ENCODE assay signal across 8 cellular contexts in genomic region chr4:52712172-52712990, GRCh38. TPM values are rescaled to one million over a fixed set of nuclear protein-coding genes. Genes with fewer than 3 reads are reported as not detected.
DNase-seq lines count a peak whose midpoint lies in the region; ATAC-seq and TF ChIP-seq lines count a peak whose summit lies in the region.

No MANE protein-coding gene starts in this region.

- TF ChIP-seq EP300 in SK-N-SH (IDR thresholded peaks at IDR 0.05; ENCODE audit: borderline replicate concordance in 1 of 2, low read depth in 1 of 2, low read length in 1 of 2): no peak

- ATAC-seq in HG02571 (IDR thresholded peaks at IDR 0.05; ENCODE audit: unreplicated experiment) (peak; percentile 92), omental fat pad (ENCODE audit: low FRiP score) (peak; percentile 99)

- H3K27me3 ChIP-seq in SK-N-SH (ENCODE audit: insufficient read depth) (no peaks in the 10 kb centered on the region), testis (no peaks in the 10 kb centered on the region)

- H3K4me2 ChIP-seq in SK-N-SH: peak overlapping the region; percentile 95

- no peaks in the 10 kb centered on the region for H4K20me1 ChIP-seq in SK-N-SH (ENCODE audit: insufficient read depth)

- no peak for TF ChIP-seq RAD21 in SK-N-SH (IDR thresholded peaks at IDR 0.05; ENCODE audit: low read length)

- H3K4me3 Mint-ChIP-seq in activated naive CD8-positive, alpha-beta T cell: peak overlapping the region; percentile 97

- POLR2A ChIA-PET in SK-N-SH (lab: Yijun Ruan, JAX): interaction anchor here (0.5 to 3.2 kb wide), 29 partner anchors 8 to 1517 kb away, joined by 3 to 54 read pairs (median 3); partner anchors contain the start of genes PDGFRA and USP46

- H3K27me3 Mint-ChIP-seq in activated naive CD8-positive, alpha-beta T cell: no peaks in the 10 kb centered on the region

- H3F3A ChIP-seq in SK-N-SH (replicated peaks; ENCODE audit: insufficient read depth): peaks cover 8% of the 10 kb centered on the region

- TF ChIP-seq POLR2A in NB4 (IDR thresholded peaks at IDR 0.05; ENCODE audit: extremely low read depth, insufficient read length): peak; percentile 96
- TF ChIP-seq POLR2A in testis (IDR thresholded peaks at IDR 0.05): peak; percentile 50

- peak overlapping the region; percentile 86 for H3K9ac ChIP-seq in SK-N-SH

- peaks cover 26% of the 10 kb centered on the region for H3K79me2 ChIP-seq in SK-N-SH (ENCODE audit: insufficient read depth)

- no peak for TF ChIP-seq CTCF in NB4 (IDR thresholded peaks at IDR 0.05; ENCODE audit: low read depth, low read length)
- no peak for TF ChIP-seq CTCF in SK-N-SH (IDR thresholded peaks at IDR 0.05)
- no peak for TF ChIP-seq CTCF in omental fat pad (IDR thresholded peaks at IDR 0.05)
- no peak for TF ChIP-seq CTCF in testis (IDR thresholded peaks at IDR 0.05)

- peak overlapping the region; percentile 91 for H2AFZ ChIP-seq in SK-N-SH (ENCODE audit: low read depth)

- intact Hi-C loops in testis (cut with DNase I; ENCODE audit: low total_unique reads): loop anchor here (10.0 kb wide), 1 partner anchor 152 kb away; the partner anchor contains the start of gene RASL11B

- H3K4me1 ChIP-seq in SK-N-SH (ENCODE audit: control insufficient read depth in 1 of 2, insufficient read depth in 2 of 2, low read depth in 1 of 2, low read length in 1 of 2) (peaks cover 10 to 33% of the 10 kb centered on the region in 2 experiments; a peak in 2 of 4 replicates), testis (peaks cover 15% of the 10 kb centered on the region)

- H3K27ac Mint-ChIP-seq in activated naive CD8-positive, alpha-beta T cell: peak overlapping the region; percentile 99

- H3K36me3 ChIP-seq in SK-N-SH (replicated peaks in 1 of 2; ENCODE audit: control insufficient read depth in 1 of 2, insufficient read depth in 2 of 2, low read length in 1 of 2): peaks cover 30 to 33% of the 10 kb centered on the region in 2 experiments
- no peaks in the 10 kb centered on the region for H3K36me3 ChIP-seq in testis (ENCODE audit: low read depth, missing control alignments)

- H3K27ac ChIP-seq in SK-N-SH (ENCODE audit: low read depth in 2 of 2, low read length in 1 of 2): peak overlapping the region; percentile 34 to 85; a peak in 3 of 4 replicates
- peak overlapping the region; percentile 69 to 91 for H3K27ac ChIP-seq in testis

- H3K9me3 ChIP-seq in SK-N-SH: no peaks in the 10 kb centered on the region
- H3K9me3 ChIP-seq in testis: no peaks in the 10 kb centered on the region

- H3K4me1 Mint-ChIP-seq in activated naive CD8-positive, alpha-beta T cell (ENCODE audit: low read depth): peaks cover 44% of the 10 kb centered on the region

- peak overlapping the region; percentile 83 for H3K4me3 ChIP-seq in GM08714 (ENCODE audit: low read length)
- H3K4me3 ChIP-seq in NB4 (ENCODE audit: low read depth, low read length): peak overlapping the region; percentile 85
- H3K4me3 ChIP-seq in SK-N-SH (ENCODE audit: low read depth in 2 of 2, low read length in 1 of 2): peak overlapping the region; percentile 89
- peak overlapping the region; percentile 93 to 95 for H3K4me3 ChIP-seq in testis

- DNase-seq in NB4 (ENCODE audit: low read depth): peak; percentile 99
- DNase-seq in SK-N-SH: peak; percentile 98
- peak; percentile 58 for DNase-seq in glomerular endothelial cell (ENCODE audit: extremely low read depth, low read depth, low spot score)
- peak; percentile 90 for DNase-seq in omental fat pad (ENCODE audit: low spot score)
- peak; percentile 98 for DNase-seq in testis

- H3K9me3 Mint-ChIP-seq in activated naive CD8-positive, alpha-beta T cell (ENCODE audit: low read depth): no peaks in the 10 kb centered on the region

- 0% methylated on average over 1 of the region's 86 CpGs for WGBS in SK-N-SH (ENCODE audit: low lambda C conversion rate)
- WGBS in testis, 2 donors: 0% methylated on average over 18 to 49 of the region's 86 CpGs

- peaks cover 24% of the 10 kb centered on the region for H3K36me3 Mint-ChIP-seq in activated naive CD8-positive, alpha-beta T cell

- CTCF ChIA-PET in SK-N-SH (lab: Yijun Ruan, JAX): interaction anchor here (0.6 to 4.3 kb wide), 9 partner anchors 15 to 478 kb away, joined by 3 to 26 read pairs (median 6); no protein-coding TSS in a partner anchor

- no peaks in the 10 kb centered on the region for H3K9me2 ChIP-seq in SK-N-SH

TF ChIP-seq in SK-N-SH, 30 proteins besides CTCF, POLR2A, EP300 and RAD21 (continues in another document):
- TF ChIP-seq USF2 (IDR thresholded peaks at IDR 0.05; ENCODE audit: borderline replicate concordance, low read depth, low read length) (no peak), RCOR1 (IDR thresholded peaks at IDR 0.05; ENCODE audit: low read length) (no peak), CHD2 (IDR thresholded peaks at IDR 0.05; ENCODE audit: low read length, partially characterized antibody) (peak; percentile 31), TEAD4 (IDR thresholded peaks at IDR 0.05; ENCODE audit: borderline replicate concordance, insufficient read depth) (no peak), TCF12 (IDR thresholded peaks at IDR 0.05) (no peak), MEF2A (IDR thresholded peaks at IDR 0.05; ENCODE audit: borderline replicate concordance, low read depth) (no peak), RXRA (IDR thresholded peaks at IDR 0.05; ENCODE audit: borderline replicate concordance, low read depth) (no peak), PBX3 (IDR thresholded peaks at IDR 0.05) (no peak), USF1 (IDR thresholded peaks at IDR 0.05; ENCODE audit: borderline replicate concordance, low read depth) (no peak), GATA2 (CRISPR knock-in tag; IDR thresholded peaks at IDR 0.05) (no peak), MAX (IDR thresholded peaks at IDR 0.05; ENCODE audit: low read depth) (peak; percentile 96), YY1 (IDR thresholded peaks at IDR 0.05; ENCODE audit: low read depth) (peak; percentile 75; the same call in 1 of the 2 replicates), TAF1 (IDR thresholded peaks at IDR 0.05; ENCODE audit: borderline replicate concordance, low read depth, low read length) (peak; percentile 95), NFIC (IDR thresholded peaks at IDR 0.05; ENCODE audit: borderline replicate concordance) (no peak), ELF1 (IDR thresholded peaks at IDR 0.05) (0 out of 2 replicates have a peak, but pooled peaks have one; percentile 33), GABPA (IDR thresholded peaks at IDR 0.05; ENCODE audit: low read depth) (no peak), FOXM1 (IDR thresholded peaks at IDR 0.05; ENCODE audit: low read depth) (no peak)
- TF ChIP-seq, protein P1, sequence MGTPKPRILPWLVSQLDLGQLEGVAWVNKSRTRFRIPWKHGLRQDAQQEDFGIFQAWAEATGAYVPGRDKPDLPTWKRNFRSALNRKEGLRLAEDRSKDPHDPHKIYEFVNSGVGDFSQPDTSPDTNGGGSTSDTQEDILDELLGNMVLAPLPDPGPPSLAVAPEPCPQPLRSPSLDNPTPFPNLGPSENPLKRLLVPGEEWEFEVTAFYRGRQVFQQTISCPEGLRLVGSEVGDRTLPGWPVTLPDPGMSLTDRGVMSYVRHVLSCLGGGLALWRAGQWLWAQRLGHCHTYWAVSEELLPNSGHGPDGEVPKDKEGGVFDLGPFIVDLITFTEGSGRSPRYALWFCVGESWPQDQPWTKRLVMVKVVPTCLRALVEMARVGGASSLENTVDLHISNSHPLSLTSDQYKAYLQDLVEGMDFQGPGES (IDR thresholded peaks at IDR 0.05; ENCODE audit: low read depth, low read length): no peak; the same call in 1 of the 2 replicates

RNA-seq across cellular contexts. Expression of gene ERVMER34-1, which starts 38.8 kb away (rescaled TPM):
- 0.05 and 0.06 TPM in 2 replicates for polyA plus RNA-seq in SK-N-SH (2012; rRNA removed)
- polyA plus RNA-seq in SK-N-SH (2012; cell fraction: cytosol; rRNA removed): 0.08 and 0.09 TPM in 2 replicates
- polyA plus RNA-seq in SK-N-SH (2012; cell fraction: nucleus; rRNA removed): 0.02 TPM in 1 of 2 replicates, not detected in the other
- 0.15 and 0.23 TPM in 2 replicates for total RNA-seq in glomerular endothelial cell
- total RNA-seq in omental fat pad: under 1 TPM in 3 of 4 donors, not detected in 1; 0.31 to 0.60 (median 0.37) TPM
- total RNA-seq in testis: 1 to 10 TPM; 2.4 to 3.5 TPM
- polyA plus RNA-seq in testis (ENCODE audit: insufficient read depth, low read depth, low replicate concordance): 2.0 TPM

RNA-seq across cellular contexts. Expression of gene USP46, which starts 53.3 kb away (rescaled TPM):
- polyA plus RNA-seq in SK-N-SH (2012; rRNA removed) (4.5 and 6.0 TPM in 2 replicates), testis (ENCODE audit: insufficient read depth, low read depth, low replicate concordance) (33.9 TPM)
- polyA plus RNA-seq in SK-N-SH (2012; cell fraction: cytosol; rRNA removed): 7.2 and 8.1 TPM in 2 replicates
- 2.3 and 6.1 TPM in 2 replicates for polyA plus RNA-seq in SK-N-SH (2012; cell fraction: nucleus; rRNA removed)
- total RNA-seq in glomerular endothelial cell (9.8 and 14.1 TPM in 2 replicates), omental fat pad (1 to 10 TPM; 6.0 to 7.7 (median 6.6) TPM), testis (10 to 100 TPM; 22.9 to 26.4 TPM)

Comparison
In these comparisons a context has a peak if more than half of its experiments do, and no peak if none do; other contexts are left out.
1. Peak in every context shown above with its lines: DNase-seq, ATAC-seq, H3K4me3 ChIP-seq and H3K27ac ChIP-seq.